Comparison of ENCODE assay signal across 9 cellular contexts in the genomic region with DNA sequence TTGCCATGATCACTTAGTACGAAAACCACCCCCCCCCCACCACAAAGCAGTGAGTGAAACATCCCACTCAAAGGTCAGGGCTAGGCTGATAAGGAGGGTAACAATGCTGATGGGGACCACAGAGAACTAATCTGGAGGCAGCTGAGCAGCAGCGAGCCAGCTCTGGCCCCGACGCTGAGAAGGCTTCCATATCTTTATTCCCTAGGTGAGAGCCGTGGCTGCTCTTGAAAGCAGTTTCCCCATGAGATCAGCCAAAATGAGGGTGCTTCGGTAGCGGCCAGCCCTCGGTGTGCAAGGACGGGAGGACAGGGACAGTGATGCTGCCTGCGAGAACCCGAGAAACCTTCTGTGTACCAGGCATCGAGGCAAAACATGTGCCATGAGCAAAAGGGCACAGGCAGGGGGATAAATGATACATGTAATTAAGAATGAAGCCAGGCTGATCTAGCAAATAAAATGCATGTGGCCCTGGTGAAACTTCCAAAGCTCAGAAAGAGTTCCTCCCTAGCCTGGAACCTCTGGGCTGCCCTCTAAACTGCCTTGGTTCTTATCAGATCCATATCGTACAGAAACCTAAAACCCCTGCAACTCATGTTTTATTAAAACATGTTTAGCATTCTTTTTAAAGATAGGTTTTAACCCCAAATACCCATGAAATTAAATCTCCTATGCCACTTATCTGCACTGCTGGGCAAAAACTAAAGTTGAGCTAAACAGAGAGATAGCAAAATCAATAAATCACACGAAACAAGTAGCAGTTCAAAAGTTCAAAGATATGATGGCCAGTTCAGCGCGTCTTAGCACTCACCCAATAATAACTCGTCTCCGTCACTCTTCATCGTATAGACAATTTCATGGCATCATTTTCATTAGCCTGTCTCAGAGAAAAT.
DNase-seq lines count a peak whose midpoint lies in the region; ATAC-seq, FAIRE-seq and TF ChIP-seq lines count a peak whose summit lies in the region.
"Had no signal": no experiment of that assay in that cellular context is flagged by ENCODE, and none has a peak within 500 bp of the region (broad histone marks: within the 10 kb centered on the region; RNA-seq: fewer than 3 reads in every experiment).

No MANE protein-coding gene starts in this region.

- H3K4me3 Mint-ChIP-seq in nephron progenitor cell, result peak overlapping the region; percentile 71

- ATAC-seq in GM18858 (IDR thresholded peaks at IDR 0.05; ENCODE audit: unreplicated experiment) (no peak), HG03571 (IDR thresholded peaks at IDR 0.05; ENCODE audit: unreplicated experiment) (no peak)

- WGBS in SK-N-SH (ENCODE audit: low lambda C conversion rate), result 62% methylated on average over 19 of the region's 19 CpGs

- POLR2A ChIA-PET in AG04450 (lab: Yijun Ruan, JAX), result interaction anchor here (0.7 kb wide), 1 partner anchor 184 kb away, joined by 3 read pairs; no protein-coding TSS in a partner anchor
- POLR2A ChIA-PET in SK-N-SH (lab: Yijun Ruan, JAX), result no interaction called here

- FAIRE-seq in urothelium cell line (lab: Jason Lieb, UNC), result no peak

- no peaks in the 10 kb centered on the region for H3K9me2 ChIP-seq in SK-N-SH

- H4K20me1 ChIP-seq in SK-N-SH (ENCODE audit: insufficient read depth), result no peaks in the 10 kb centered on the region

- TF ChIP-seq CTCF in AG04450 (IDR thresholded peaks at IDR 0.05; ENCODE audit: low read depth, low read length) (no peak), SK-N-SH (IDR thresholded peaks at IDR 0.05) (no peak), fibroblast of pulmonary artery (IDR thresholded peaks at IDR 0.05; ENCODE audit: low read length, missing control alignments) (no peak), nephron progenitor cell (IDR thresholded peaks at IDR 0.05) (no peak)

- H3K27me3 ChIP-seq in AG04450 (ENCODE audit: control insufficient read depth, insufficient read depth, low read length) (no peaks in the 10 kb centered on the region), SK-N-SH (ENCODE audit: insufficient read depth) (no peaks in the 10 kb centered on the region)

- H3K9me3 Mint-ChIP-seq in nephron progenitor cell, result no peaks in the 10 kb centered on the region

- no peak for TF ChIP-seq EP300 in SK-N-SH (IDR thresholded peaks at IDR 0.05; ENCODE audit: borderline replicate concordance in 1 of 2, low read depth in 1 of 2, low read length in 1 of 2)

- peaks cover 57% of the 10 kb centered on the region for H3F3A ChIP-seq in SK-N-SH (replicated peaks; ENCODE audit: insufficient read depth)

- H3K27ac Mint-ChIP-seq in nephron progenitor cell, result peak overlapping the region; percentile 91

- no peaks in the 10 kb centered on the region for H3K27me3 Mint-ChIP-seq in nephron progenitor cell (ENCODE audit: low read depth, poor library complexity)

- no peak for TF ChIP-seq RAD21 in SK-N-SH (IDR thresholded peaks at IDR 0.05; ENCODE audit: low read length)

- 0 out of 2 replicates have a peak overlapping the region, but pooled peaks have one; percentile 48 for H3K4me2 ChIP-seq in SK-N-SH

- CTCF ChIA-PET in AG04450 (lab: Charles Lee) (interaction anchor here (0.6 to 1.7 kb wide), 4 partner anchors 33 to 661 kb away, joined by 3 to 13 read pairs (median 7); no protein-coding TSS in a partner anchor), SK-N-SH (lab: Yijun Ruan, JAX) (interaction anchor here (1.0 kb wide), 1 partner anchor 17 kb away, joined by 3 read pairs; no protein-coding TSS in a partner anchor)

- H3K27ac ChIP-seq in AG04450 (ENCODE audit: low read depth, low read length) (peak overlapping the region; percentile 57), SK-N-SH (ENCODE audit: low read depth in 2 of 2, low read length in 1 of 2) (peak overlapping the region; percentile 39 to 99; a peak in 3 of 4 replicates)

- peak overlapping the region; percentile 57; the same call in 1 of the 2 replicates for H3K9ac ChIP-seq in SK-N-SH

- H3K4me1 Mint-ChIP-seq in nephron progenitor cell, result peaks cover 79% of the 10 kb centered on the region

- no peak overlapping the region for H2AFZ ChIP-seq in SK-N-SH (ENCODE audit: low read depth)

- H3K36me3 Mint-ChIP-seq in nephron progenitor cell (ENCODE audit: low read depth), result peaks cover 2% of the 10 kb centered on the region

- H3K36me3 ChIP-seq in SK-N-SH (replicated peaks in 1 of 2; ENCODE audit: control insufficient read depth in 1 of 2, insufficient read depth in 2 of 2, low read length in 1 of 2), result no peaks in the 10 kb centered on the region

- DNase-seq in AG04450 (ENCODE audit: low read depth, low spot score) (no peak), SK-N-SH (peak; percentile 34), fibroblast of pulmonary artery (ENCODE audit: low read depth) (no peak), nephron progenitor cell (peak; percentile 10), urothelium cell line (ENCODE audit: low spot score) (no peak), NCI-H526 treated with DMSO at 0.1 percent for 48 hours (lab: John Stamatoyannopoulos, UW) (no peak)
- DNase-seq: NCI-H510A had no signal

- peaks cover 75% of the 10 kb centered on the region for H3K79me2 ChIP-seq in SK-N-SH (ENCODE audit: insufficient read depth)

- H3K4me3 ChIP-seq in AG04450 (ENCODE audit: low read depth, low read length) (peak overlapping the region; percentile 32), SK-N-SH (ENCODE audit: low read depth in 2 of 2, low read length in 1 of 2) (no peak overlapping the region), fibroblast of pulmonary artery (replicated peaks; ENCODE audit: low read depth, low read length) (peak overlapping the region; percentile 22)

- peaks cover 37 to 67% of the 10 kb centered on the region in 2 experiments for H3K4me1 ChIP-seq in SK-N-SH (ENCODE audit: control insufficient read depth in 1 of 2, insufficient read depth in 2 of 2, low read depth in 1 of 2, low read length in 1 of 2)

- H3K9me3 ChIP-seq in AG04450 (ENCODE audit: control insufficient read depth, insufficient read depth, low read length) (no peaks in the 10 kb centered on the region), SK-N-SH (no peaks in the 10 kb centered on the region)

TF ChIP-seq in SK-N-SH, 30 proteins besides CTCF, POLR2A, EP300 and RAD21 (continues in another document):
- TF ChIP-seq, protein P1, sequence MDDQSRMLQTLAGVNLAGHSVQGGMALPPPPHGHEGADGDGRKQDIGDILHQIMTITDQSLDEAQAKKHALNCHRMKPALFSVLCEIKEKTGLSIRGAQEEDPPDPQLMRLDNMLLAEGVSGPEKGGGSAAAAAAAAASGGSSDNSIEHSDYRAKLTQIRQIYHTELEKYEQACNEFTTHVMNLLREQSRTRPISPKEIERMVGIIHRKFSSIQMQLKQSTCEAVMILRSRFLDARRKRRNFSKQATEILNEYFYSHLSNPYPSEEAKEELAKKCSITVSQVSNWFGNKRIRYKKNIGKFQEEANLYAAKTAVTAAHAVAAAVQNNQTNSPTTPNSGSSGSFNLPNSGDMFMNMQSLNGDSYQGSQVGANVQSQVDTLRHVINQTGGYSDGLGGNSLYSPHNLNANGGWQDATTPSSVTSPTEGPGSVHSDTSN (IDR thresholded peaks at IDR 0.05), result 0 out of 2 replicates have a peak, but pooled peaks have one; percentile 5
- peak; percentile 35; the same call in 1 of the 2 replicates for TF ChIP-seq MXI1 (IDR thresholded peaks at IDR 0.05; ENCODE audit: low read depth, low read length)
- TF ChIP-seq TAF1 (IDR thresholded peaks at IDR 0.05; ENCODE audit: borderline replicate concordance, low read depth, low read length), result no peak
- TF ChIP-seq FOXJ3 (CRISPR knock-in tag; IDR thresholded peaks at IDR 0.05), result no peak
- no peak for TF ChIP-seq EZH2phosphoT487 (IDR thresholded peaks at IDR 0.05; ENCODE audit: borderline replicate concordance, low read depth)
- no peak for TF ChIP-seq FOSL2 (IDR thresholded peaks at IDR 0.05; ENCODE audit: borderline replicate concordance, low read depth)
- TF ChIP-seq GABPA (IDR thresholded peaks at IDR 0.05; ENCODE audit: low read depth), result no peak
- TF ChIP-seq GATA2 (CRISPR knock-in tag; IDR thresholded peaks at IDR 0.05), result peak; percentile 41; the same call in 1 of the 2 replicates
- TF ChIP-seq, protein P2, sequence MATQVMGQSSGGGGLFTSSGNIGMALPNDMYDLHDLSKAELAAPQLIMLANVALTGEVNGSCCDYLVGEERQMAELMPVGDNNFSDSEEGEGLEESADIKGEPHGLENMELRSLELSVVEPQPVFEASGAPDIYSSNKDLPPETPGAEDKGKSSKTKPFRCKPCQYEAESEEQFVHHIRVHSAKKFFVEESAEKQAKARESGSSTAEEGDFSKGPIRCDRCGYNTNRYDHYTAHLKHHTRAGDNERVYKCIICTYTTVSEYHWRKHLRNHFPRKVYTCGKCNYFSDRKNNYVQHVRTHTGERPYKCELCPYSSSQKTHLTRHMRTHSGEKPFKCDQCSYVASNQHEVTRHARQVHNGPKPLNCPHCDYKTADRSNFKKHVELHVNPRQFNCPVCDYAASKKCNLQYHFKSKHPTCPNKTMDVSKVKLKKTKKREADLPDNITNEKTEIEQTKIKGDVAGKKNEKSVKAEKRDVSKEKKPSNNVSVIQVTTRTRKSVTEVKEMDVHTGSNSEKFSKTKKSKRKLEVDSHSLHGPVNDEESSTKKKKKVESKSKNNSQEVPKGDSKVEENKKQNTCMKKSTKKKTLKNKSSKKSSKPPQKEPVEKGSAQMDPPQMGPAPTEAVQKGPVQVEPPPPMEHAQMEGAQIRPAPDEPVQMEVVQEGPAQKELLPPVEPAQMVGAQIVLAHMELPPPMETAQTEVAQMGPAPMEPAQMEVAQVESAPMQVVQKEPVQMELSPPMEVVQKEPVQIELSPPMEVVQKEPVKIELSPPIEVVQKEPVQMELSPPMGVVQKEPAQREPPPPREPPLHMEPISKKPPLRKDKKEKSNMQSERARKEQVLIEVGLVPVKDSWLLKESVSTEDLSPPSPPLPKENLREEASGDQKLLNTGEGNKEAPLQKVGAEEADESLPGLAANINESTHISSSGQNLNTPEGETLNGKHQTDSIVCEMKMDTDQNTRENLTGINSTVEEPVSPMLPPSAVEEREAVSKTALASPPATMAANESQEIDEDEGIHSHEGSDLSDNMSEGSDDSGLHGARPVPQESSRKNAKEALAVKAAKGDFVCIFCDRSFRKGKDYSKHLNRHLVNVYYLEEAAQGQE (IDR thresholded peaks at IDR 0.05; ENCODE audit: low read depth, low read length), result no peak
- TF ChIP-seq MEF2A (IDR thresholded peaks at IDR 0.05; ENCODE audit: borderline replicate concordance, low read depth), result no peak
- TF ChIP-seq RXRA (IDR thresholded peaks at IDR 0.05; ENCODE audit: borderline replicate concordance, low read depth), result no peak
- no peak for TF ChIP-seq CHD2 (IDR thresholded peaks at IDR 0.05; ENCODE audit: low read length, partially characterized antibody)
- no peak for TF ChIP-seq RCOR1 (IDR thresholded peaks at IDR 0.05; ENCODE audit: low read length)
- TF ChIP-seq, protein P3, sequence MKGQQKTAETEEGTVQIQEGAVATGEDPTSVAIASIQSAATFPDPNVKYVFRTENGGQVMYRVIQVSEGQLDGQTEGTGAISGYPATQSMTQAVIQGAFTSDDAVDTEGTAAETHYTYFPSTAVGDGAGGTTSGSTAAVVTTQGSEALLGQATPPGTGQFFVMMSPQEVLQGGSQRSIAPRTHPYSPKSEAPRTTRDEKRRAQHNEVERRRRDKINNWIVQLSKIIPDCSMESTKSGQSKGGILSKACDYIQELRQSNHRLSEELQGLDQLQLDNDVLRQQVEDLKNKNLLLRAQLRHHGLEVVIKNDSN (IDR thresholded peaks at IDR 0.05; ENCODE audit: borderline replicate concordance, low read depth), result no peak

Comparison
In these comparisons a context has a peak if more than half of its experiments do, and no peak if none do; other contexts are left out.
1. DNase-seq: peak in SK-N-SH (single experiment) and nephron progenitor cell (single experiment); none in AG04450 (single experiment), fibroblast of pulmonary artery (single experiment), urothelium cell line (single experiment) and NCI-H526 treated with DMSO at 0.1 percent for 48 hours (single experiment).
2. H3K4me3 ChIP-seq: peak in AG04450 (single experiment) and fibroblast of pulmonary artery (single experiment); none in SK-N-SH (0 of 2).